Comparison of ENCODE assay signal across 1 cellular context in genomic region chr14:101315802-101316296, GRCh38.
A peak's percentile ranks its signal among the peaks of the same experiment; 100 is the strongest.
TF ChIP-seq lines count a peak whose summit lies in the region.

No MANE protein-coding gene starts in this region.

TF ChIP-seq in K562, 482 proteins besides CTCF, POLR2A, EP300 and RAD21 (continued from another document):
- TF ChIP-seq ZNF407 (IDR thresholded peaks at IDR 0.05; ENCODE audit: low read depth): no peak
- no peak for TF ChIP-seq TEAD2 (tag; IDR thresholded peaks at IDR 0.05)
- TF ChIP-seq C11orf30 (IDR thresholded peaks at IDR 0.05; ENCODE audit: low read depth): peak; percentile 52
- no peak for TF ChIP-seq ZMIZ1 (IDR thresholded peaks at IDR 0.05; ENCODE audit: low read depth in 2 of 2, low read length in 2 of 2)
- TF ChIP-seq FOXM1 (IDR thresholded peaks at IDR 0.05; ENCODE audit: low read depth): peak; percentile 72
- TF ChIP-seq FOXM1 (CRISPR knock-in tag; IDR thresholded peaks at IDR 0.05; ENCODE audit: low read depth): no peak
- TF ChIP-seq GTF2F1 (IDR thresholded peaks at IDR 0.05; ENCODE audit: low read depth, low read length): no peak
- no peak for TF ChIP-seq ZNF780A (CRISPR knock-in tag; IDR thresholded peaks at IDR 0.05)
- TF ChIP-seq MAFG (tag; conservative IDR thresholded peaks at IDR 0.05): peak; percentile 40
- peak; percentile 68; the same call in 1 of the 2 replicates for TF ChIP-seq CTBP1 (IDR thresholded peaks at IDR 0.05; ENCODE audit: borderline replicate concordance)
- TF ChIP-seq HMG20A (CRISPR knock-in tag; conservative IDR thresholded peaks at IDR 0.05): no peak
- TF ChIP-seq KHSRP (IDR thresholded peaks at IDR 0.05): no peak
